Comparison of ENCODE assay signal across 14 cellular contexts in genomic region chr6:127812985-127813681, GRCh38.
A peak's percentile ranks its signal among the peaks of the same experiment; 100 is the strongest.
DNase-seq lines count a peak whose midpoint lies in the region; TF ChIP-seq lines count a peak whose summit lies in the region.
"Had no signal": no experiment of that assay in that cellular context is flagged by ENCODE, and none has a peak within 500 bp of the region (broad histone marks: within the 10 kb centered on the region; RNA-seq: fewer than 3 reads in every experiment).

No MANE protein-coding gene starts in this region.

- no peak for TF ChIP-seq POLR2A in spleen (IDR thresholded peaks at IDR 0.05)

- H3K9me3 Mint-ChIP-seq in activated T-helper 1 cell treated with anti-CD3 and anti-CD28 coated beads, Interleukin-12 subunit alpha, Interleukin-12 subunit beta, Interleukin-2, Interleukin-4 antibody, amounts not matched to agents 30 ng/mL and 10 ng/mL and 1 ng/mL, durations not matched to agents 14 hours and 24 hours and 36 hours: no peaks in the 10 kb centered on the region

- no peak overlapping the region for H3K4me3 ChIP-seq in spleen
- H3K4me3 ChIP-seq: colonic mucosa, right lobe of liver had no signal

- H3K27me3 Mint-ChIP-seq in activated T-helper 1 cell treated with anti-CD3 and anti-CD28 coated beads, Interleukin-12 subunit alpha, Interleukin-12 subunit beta, Interleukin-2, Interleukin-4 antibody, amounts not matched to agents 30 ng/mL and 10 ng/mL and 1 ng/mL, durations not matched to agents 14 hours and 24 hours and 36 hours (ENCODE audit: insufficient read depth): no peaks in the 10 kb centered on the region

- peak overlapping the region; percentile 29 for H3K27ac Mint-ChIP-seq in activated T-helper 1 cell treated with anti-CD3 and anti-CD28 coated beads, Interleukin-12 subunit alpha, Interleukin-12 subunit beta, Interleukin-2, Interleukin-4 antibody, amounts not matched to agents 30 ng/mL and 10 ng/mL and 1 ng/mL, durations not matched to agents 14 hours and 24 hours and 36 hours

- no peaks in the 10 kb centered on the region for H3K9me3 ChIP-seq in spleen
- H3K9me3 ChIP-seq: colonic mucosa, right lobe of liver had no signal

- DNase-seq in activated T-cell treated with anti-CD3 and anti-CD28 coated beads for 24 hours (ENCODE audit: low read depth) (peak; percentile 26), activated T-cell treated with anti-CD3 and anti-CD28 coated beads for 4 hours (no peak), LHCN-M2 (ENCODE audit: low read depth) (peak; percentile 5), spleen (no peak), SKM-1 (lab: John Stamatoyannopoulos, UW; ENCODE audit: unreplicated experiment) (no peak), amygdala (lab: John Stamatoyannopoulos, UW) (no peak)
- DNase-seq in activated T-helper 1 cell treated with anti-CD3 and anti-CD28 coated beads, Interleukin-12 subunit alpha, Interleukin-12 subunit beta, Interleukin-2, Interleukin-4 antibody, amounts not matched to agents 30 ng/mL and 10 ng/mL and 1 ng/mL, durations not matched to agents 14 hours and 24 hours and 36 hours (ENCODE audit: low spot score): no peak
- peak; percentile 12 to 37 (median 20) for DNase-seq in stimulated activated CD4-positive, alpha-beta T cell treated with anti-CD3 and anti-CD28 coated beads, TNF-alpha, amount 100 ng/mL, for 48 hours (ENCODE audit: low read depth in 3 of 3)
- DNase-seq: colonic mucosa, IMR-90, MV-4-11, NCI-H2029 treated with DMSO at 0.1 percent for 48 hours, occipital lobe, right lobe of liver had no signal

- no peaks in the 10 kb centered on the region for H3K4me1 ChIP-seq in spleen
- H3K4me1 ChIP-seq: colonic mucosa, right lobe of liver had no signal

- TF ChIP-seq CTCF in spleen (IDR thresholded peaks at IDR 0.05 in 8 of 11, conservative IDR thresholded peaks at IDR 0.05 in 3 of 11): no peak

- H3K4me3 Mint-ChIP-seq in activated T-helper 1 cell treated with anti-CD3 and anti-CD28 coated beads, Interleukin-12 subunit alpha, Interleukin-12 subunit beta, Interleukin-2, Interleukin-4 antibody, amounts not matched to agents 30 ng/mL and 10 ng/mL and 1 ng/mL, durations not matched to agents 14 hours and 24 hours and 36 hours: no peak overlapping the region

- peaks cover 75% of the 10 kb centered on the region for H3K4me1 Mint-ChIP-seq in activated T-helper 1 cell treated with anti-CD3 and anti-CD28 coated beads, Interleukin-12 subunit alpha, Interleukin-12 subunit beta, Interleukin-2, Interleukin-4 antibody, amounts not matched to agents 30 ng/mL and 10 ng/mL and 1 ng/mL, durations not matched to agents 14 hours and 24 hours and 36 hours (ENCODE audit: low read depth)

- H3K27me3 ChIP-seq in spleen (replicated peaks in 1 of 7): no peaks in the 10 kb centered on the region
- H3K27me3 ChIP-seq: colonic mucosa, right lobe of liver had no signal

- no peak overlapping the region for H3K27ac ChIP-seq in spleen
- H3K27ac ChIP-seq: colonic mucosa, right lobe of liver had no signal

- H3K36me3 Mint-ChIP-seq in activated T-helper 1 cell treated with anti-CD3 and anti-CD28 coated beads, Interleukin-12 subunit alpha, Interleukin-12 subunit beta, Interleukin-2, Interleukin-4 antibody, amounts not matched to agents 30 ng/mL and 10 ng/mL and 1 ng/mL, durations not matched to agents 14 hours and 24 hours and 36 hours (ENCODE audit: low read depth): peaks cover 40% of the 10 kb centered on the region

- 79 to 85% (median 81%) methylated on average over 16 of the region's 16 CpGs for WGBS in spleen, 5 donors

- intact Hi-C loops in activated T-helper 1 cell treated with anti-CD3 and anti-CD28 coated beads, Interleukin-12 subunit alpha, Interleukin-12 subunit beta, Interleukin-2, Interleukin-4 antibody, amounts not matched to agents 30 ng/mL and 10 ng/mL and 1 ng/mL, durations not matched to agents 14 hours and 24 hours and 36 hours (cut with micrococcal nuclease): no loop called here
- intact Hi-C loops in spleen (cut with DNase I; ENCODE audit: low total_unique reads): no loop called here

- H3K36me3 ChIP-seq in spleen: no peaks in the 10 kb centered on the region
- H3K36me3 ChIP-seq: colonic mucosa, right lobe of liver had no signal

Comparison
In these comparisons a context has a peak if more than half of its experiments do, and no peak if none do; other contexts are left out.
1. DNase-seq: peak in activated T-cell treated with anti-CD3 and anti-CD28 coated beads for 24 hours (single experiment), LHCN-M2 (single experiment) and stimulated activated CD4-positive, alpha-beta T cell treated with anti-CD3 and anti-CD28 coated beads, TNF-alpha, amount 100 ng/mL, for 48 hours (3 of 3); none in activated T-cell treated with anti-CD3 and anti-CD28 coated beads for 4 hours (single experiment), activated T-helper 1 cell treated with anti-CD3 and anti-CD28 coated beads, Interleukin-12 subunit alpha, Interleukin-12 subunit beta, Interleukin-2, Interleukin-4 antibody, amounts not matched to agents 30 ng/mL and 10 ng/mL and 1 ng/mL, durations not matched to agents 14 hours and 24 hours and 36 hours (single experiment), spleen (single experiment), SKM-1 (single experiment) and amygdala (0 of 56).